ENCODE assay signal across 12 cellular contexts in the genomic region with DNA sequence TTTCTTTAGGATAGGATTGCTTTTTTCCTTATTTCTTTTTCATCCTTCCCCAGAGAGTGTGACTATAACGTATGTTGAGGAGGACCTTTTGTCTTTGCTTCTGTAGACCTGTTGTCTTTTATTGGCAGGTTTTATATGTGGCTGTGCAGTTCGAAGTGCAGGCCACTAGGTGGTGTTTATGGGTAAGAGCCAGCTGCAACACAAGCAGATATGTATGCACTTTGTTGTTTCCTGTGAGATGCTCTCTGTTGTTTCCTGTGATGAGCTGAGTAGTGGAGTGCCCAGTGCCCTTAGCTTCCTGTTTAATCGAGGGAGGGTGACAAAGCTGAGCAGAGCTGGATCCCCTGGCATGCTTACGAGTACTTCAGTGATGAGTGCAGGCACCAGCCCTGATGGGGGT. TPM values are rescaled to one million over a fixed set of nuclear protein-coding genes. Genes with fewer than 3 reads are reported as not detected.
DNase-seq lines count a peak whose midpoint lies in the region; ATAC-seq and TF ChIP-seq lines count a peak whose summit lies in the region.
"Not testable (repeated sequence)": the region's sequence is repeated elsewhere in the genome, so short reads cannot be mapped to it uniquely, and the experiment has no call there.
"Had no signal": no experiment of that assay in that cellular context is flagged by ENCODE, and none has a peak within 500 bp of the region (broad histone marks: within the 10 kb centered on the region; RNA-seq: fewer than 3 reads in every experiment).

No MANE protein-coding gene starts in this region.

- not testable (repeated sequence) for H3K4me1 Mint-ChIP-seq in activated CD4-positive, alpha-beta T cell treated with anti-CD3 and anti-CD28 coated beads for 36 hours

- H3K27ac Mint-ChIP-seq in activated CD4-positive, alpha-beta T cell treated with anti-CD3 and anti-CD28 coated beads for 36 hours: not testable (repeated sequence)

- POLR2A ChIA-PET in activated CD4-positive, alpha-beta T cell treated with anti-CD3 and anti-CD28 coated beads for 36 hours (lab: Charles Lee): not testable (repeated sequence)

- not testable (repeated sequence) for H3K9ac ChIP-seq in KMS-11

- not testable (repeated sequence) for H2AFZ ChIP-seq in KMS-11 (ENCODE audit: low read depth)

- H3K27me3 ChIP-seq in KMS-11 (ENCODE audit: insufficient read depth, low read depth); esophagus squamous epithelium: not testable (repeated sequence)

- not testable (repeated sequence) for TF ChIP-seq POLR2A in esophagus squamous epithelium (IDR thresholded peaks at IDR 0.05)

- H3K79me2 ChIP-seq in KMS-11 (ENCODE audit: insufficient read depth, low read depth): not testable (repeated sequence)

- not testable (repeated sequence) for H3K4me1 ChIP-seq in KMS-11 (ENCODE audit: low read depth, poor library complexity, severe bottlenecking); esophagus squamous epithelium

- H3K36me3 ChIP-seq in KMS-11 (ENCODE audit: insufficient read depth); esophagus squamous epithelium: not testable (repeated sequence)

- intact Hi-C loops in activated CD4-positive, alpha-beta T cell treated with anti-CD3 and anti-CD28 coated beads for 36 hours (cut with DNase I, micrococcal nuclease); esophagus squamous epithelium (cut with DNase I): not testable (repeated sequence)

- 8% methylated on average over 2 of the region's 4 CpGs; no CpG with 5 or more reads in 1 of the 2 donors for WGBS in esophagus squamous epithelium, 2 donors

- H3K27me3 Mint-ChIP-seq in activated CD4-positive, alpha-beta T cell treated with anti-CD3 and anti-CD28 coated beads for 36 hours: not testable (repeated sequence)

- not testable (repeated sequence) for H3K4me3 ChIP-seq in KMS-11 (IDR thresholded peaks at IDR 0.05; ENCODE audit: insufficient read depth, low read depth, low read length); esophagus squamous epithelium

- TF ChIP-seq CTCF in KMS-11 (conservative IDR thresholded peaks at IDR 0.05; ENCODE audit: low read depth, low read length) (peak; percentile 41), esophagus squamous epithelium (IDR thresholded peaks at IDR 0.05) (peak in 3 of 6 experiments; percentile 15 to 39 (median 18))

- not testable (repeated sequence) for H3K4me2 ChIP-seq in KMS-11

- H4K20me1 ChIP-seq in KMS-11 (ENCODE audit: insufficient read depth): not testable (repeated sequence)

- not testable (repeated sequence) for H3K4me3 Mint-ChIP-seq in activated CD4-positive, alpha-beta T cell treated with anti-CD3 and anti-CD28 coated beads for 36 hours

- CTCF ChIA-PET in activated CD4-positive, alpha-beta T cell treated with anti-CD3 and anti-CD28 coated beads for 36 hours (lab: Charles Lee): not testable (repeated sequence)

- peak; percentile 17 for DNase-seq in Ammon's horn (ENCODE audit: low spot score)
- peak; percentile 10 for DNase-seq in NCI-H748 treated with DMSO at 0.1 percent for 48 hours (lab: John Stamatoyannopoulos, UW)
- DNase-seq in activated CD4-positive, alpha-beta T cell treated with anti-CD3 and anti-CD28 coated beads for 36 hours: peak; percentile 8
- peak; percentile 0 for DNase-seq in esophagus squamous epithelium (lab: John Stamatoyannopoulos, UW)
- DNase-seq in mucosa of gallbladder (ENCODE audit: low spot score): peak; percentile 19

- not testable (repeated sequence) for H3K36me3 Mint-ChIP-seq in activated CD4-positive, alpha-beta T cell treated with anti-CD3 and anti-CD28 coated beads for 36 hours (ENCODE audit: low read depth)

- not testable (repeated sequence) for H3K9me3 ChIP-seq in esophagus squamous epithelium

- peak; percentile 91 for ATAC-seq in GM18861 (IDR thresholded peaks at IDR 0.05; ENCODE audit: unreplicated experiment)
- ATAC-seq in HG02642 (IDR thresholded peaks at IDR 0.05; ENCODE audit: poor library complexity, unreplicated experiment): peak; percentile 76
- not testable (repeated sequence) for ATAC-seq in activated CD4-positive, alpha-beta T cell treated with anti-CD3 and anti-CD28 coated beads for 36 hours

- H3K27ac ChIP-seq in KMS-11, esophagus squamous epithelium: not testable (repeated sequence)

- not testable (repeated sequence) for H3K9me3 Mint-ChIP-seq in activated CD4-positive, alpha-beta T cell treated with anti-CD3 and anti-CD28 coated beads for 36 hours (ENCODE audit: low read depth)

RNA-seq across cellular contexts. Expression of a gene that starts 50.0 kb away (rescaled TPM):
- total RNA-seq in activated CD4-positive, alpha-beta T cell treated with anti-CD3 and anti-CD28 coated beads for 36 hours: not detected
- total RNA-seq in esophagus squamous epithelium (not detected), mucosa of gallbladder (not detected)
- total RNA-seq: activated CD4-positive, alpha-beta memory T cell treated with anti-CD3 and anti-CD28 coated beads, Interleukin-2, amount 10 ng/mL, durations not matched to agents 7 days and 5 days; activated naive CD8-positive, alpha-beta T cell treated with anti-CD3 and anti-CD28 coated beads, Interleukin-2, amount 10 ng/mL, durations not matched to agents 7 days and 5 days; lower leg skin; right atrium auricular region had no signal
